10 cellular contexts compared by ENCODE assay signal in genomic region chr20:44477151-44477550, GRCh38. TPM values are rescaled to one million over a fixed set of nuclear protein-coding genes. Genes with fewer than 3 reads are reported as not detected.
DNase-seq lines count a peak whose midpoint lies in the region; ATAC-seq, FAIRE-seq and TF ChIP-seq lines count a peak whose summit lies in the region.
"Had no signal": no experiment of that assay in that cellular context is flagged by ENCODE, and none has a peak within 500 bp of the region (broad histone marks: within the 10 kb centered on the region; RNA-seq: fewer than 3 reads in every experiment).

No MANE protein-coding gene starts in this region.

- TF ChIP-seq CTCF in A549 (IDR thresholded peaks at IDR 0.05) = no peak
- no peak for TF ChIP-seq CTCF in H9 (conservative IDR thresholded peaks at IDR 0.05)

- no peak overlapping the region for H3K27ac Mint-ChIP-seq in H9
- no peak overlapping the region for H3K27ac Mint-ChIP-seq in activated naive CD8-positive, alpha-beta T cell treated with anti-CD3 and anti-CD28 coated beads, Interleukin-2, amount 10 ng/mL, durations not matched to agents 7 days and 5 days
- H3K27ac Mint-ChIP-seq in naive thymus-derived CD4-positive, alpha-beta T cell = peak overlapping the region in 7 of 9 donors; percentile 3 to 97 (median 90)

- peaks cover 0 to 24% (median 8%) of the 10 kb centered on the region in 3 experiments for H3K36me3 ChIP-seq in naive thymus-derived CD4-positive, alpha-beta T cell (ENCODE audit: control insufficient read depth in 2 of 3, insufficient read depth in 3 of 3, low read length in 3 of 3)
- H3K36me3 ChIP-seq in small intestine (ENCODE audit: control insufficient read depth in 2 of 2, insufficient read depth in 2 of 2, low read length in 2 of 2) (no peaks in the 10 kb centered on the region), mesendoderm (ENCODE audit: control insufficient read depth, insufficient read depth, low read length) (no peaks in the 10 kb centered on the region)

- H2BK20ac ChIP-seq in H9 (ENCODE audit: low read depth, low read length, poor library complexity, severe bottlenecking) = no peak overlapping the region

- H3K4me1 ChIP-seq in A549 = peaks cover 12% of the 10 kb centered on the region; the same call in 2 of the 3 replicates
- H3K4me1 ChIP-seq in H9 (ENCODE audit: insufficient read depth, low read length) = peaks cover 3% of the 10 kb centered on the region; the same call in 1 of the 2 replicates
- peaks cover 12 to 17% of the 10 kb centered on the region in 2 donors for H3K4me1 ChIP-seq in naive thymus-derived CD4-positive, alpha-beta T cell (ENCODE audit: control insufficient read depth in 2 of 2, insufficient read depth in 2 of 2, low read length in 2 of 2)
- no peaks in the 10 kb centered on the region for H3K4me1 ChIP-seq in small intestine (ENCODE audit: control insufficient read depth in 2 of 2, insufficient read depth in 1 of 2, low read depth in 1 of 2, low read length in 1 of 2)
- no peaks in the 10 kb centered on the region for H3K4me1 ChIP-seq in mesendoderm (ENCODE audit: control insufficient read depth, low read depth, low read length)

- H3K18ac ChIP-seq in H9 (ENCODE audit: insufficient read length, low read depth, low read length) (no peak overlapping the region), mesendoderm (ENCODE audit: low read length) (no peak overlapping the region)

- no peak overlapping the region for H3K23ac ChIP-seq in H9 (ENCODE audit: insufficient read length, low read depth, low read length)
- H3K23ac ChIP-seq in mesendoderm (ENCODE audit: low read length) = no peak overlapping the region

- peak overlapping the region; percentile 92; the same call in 1 of the 3 replicates for H3K4me3 ChIP-seq in A549
- H3K4me3 ChIP-seq in naive thymus-derived CD4-positive, alpha-beta T cell (ENCODE audit: low read length) = no peak overlapping the region
- no peak overlapping the region for H3K4me3 ChIP-seq in small intestine (ENCODE audit: low read depth in 1 of 2, low read length in 2 of 2)
- no peak overlapping the region for H3K4me3 ChIP-seq in mesendoderm (ENCODE audit: low read length)
- H3K4me3 ChIP-seq: lung had no signal

- H3K27ac ChIP-seq in A549 = no peak overlapping the region
- H3K27ac ChIP-seq in H9 (ENCODE audit: insufficient read length, low read depth, low read length) = no peak overlapping the region
- H3K27ac ChIP-seq in naive thymus-derived CD4-positive, alpha-beta T cell (ENCODE audit: low read depth, low read length) = peak overlapping the region; percentile 45
- no peak overlapping the region for H3K27ac ChIP-seq in small intestine (ENCODE audit: low read depth in 1 of 2, low read length in 1 of 2)
- no peak overlapping the region for H3K27ac ChIP-seq in mesendoderm (ENCODE audit: low read depth, low read length)

- no peaks in the 10 kb centered on the region for H3K9me3 Mint-ChIP-seq in H9
- H3K9me3 Mint-ChIP-seq in activated naive CD8-positive, alpha-beta T cell treated with anti-CD3 and anti-CD28 coated beads, Interleukin-2, amount 10 ng/mL, durations not matched to agents 7 days and 5 days = no peaks in the 10 kb centered on the region
- H3K9me3 Mint-ChIP-seq in naive thymus-derived CD4-positive, alpha-beta T cell = no peaks in the 10 kb centered on the region

- H2BK15ac ChIP-seq in H9 (ENCODE audit: low read depth, low read length) (no peak overlapping the region), mesendoderm (replicated peaks; ENCODE audit: low read depth) (no peak overlapping the region)

- H3K14ac ChIP-seq in H9 (ENCODE audit: insufficient read depth, low read length) = no peak overlapping the region

- H3K9me3 ChIP-seq in A549 (no peaks in the 10 kb centered on the region), H9 (ENCODE audit: control insufficient read depth, low read depth, low read length) (no peaks in the 10 kb centered on the region), small intestine (ENCODE audit: control insufficient read depth, low read depth) (no peaks in the 10 kb centered on the region)
- H3K9me3 ChIP-seq in naive thymus-derived CD4-positive, alpha-beta T cell (ENCODE audit: control insufficient read depth in 2 of 3, low read length in 3 of 3) = no peaks in the 10 kb centered on the region

- H2AFZ ChIP-seq in H9 (ENCODE audit: low read length) = no peak overlapping the region

- H2BK120ac ChIP-seq in H9 (ENCODE audit: low read depth, low read length, poor library complexity, severe bottlenecking) (no peak overlapping the region), mesendoderm (ENCODE audit: low read depth, low read length) (no peak overlapping the region)

- H3K4me2 ChIP-seq in A549 (peak overlapping the region; percentile 74), H9 (ENCODE audit: insufficient read depth, insufficient read length, low read length) (no peak overlapping the region), mesendoderm (ENCODE audit: low read length) (no peak overlapping the region)

- ATAC-seq in A549 (no peak), HG03045 (IDR thresholded peaks at IDR 0.05; ENCODE audit: unreplicated experiment) (no peak)
- no peak for ATAC-seq in activated naive CD8-positive, alpha-beta T cell treated with anti-CD3 and anti-CD28 coated beads, Interleukin-2, amount 10 ng/mL, durations not matched to agents 7 days and 5 days (ENCODE audit: low read depth)
- ATAC-seq in naive thymus-derived CD4-positive, alpha-beta T cell = no peak

- no peak overlapping the region for H2BK12ac ChIP-seq in H9 (ENCODE audit: insufficient read length, low read depth, low read length)

- H3K56ac ChIP-seq in H9 (ENCODE audit: insufficient read length, low read depth, low read length) = no peak overlapping the region
- no peak overlapping the region for H3K56ac ChIP-seq in mesendoderm (ENCODE audit: low read length)

- TF ChIP-seq EP300 in A549 (IDR thresholded peaks at IDR 0.05) = no peak

- peaks cover 16 to 18% of the 10 kb centered on the region in 2 experiments for H3K4me1 Mint-ChIP-seq in H9
- H3K4me1 Mint-ChIP-seq in activated naive CD8-positive, alpha-beta T cell treated with anti-CD3 and anti-CD28 coated beads, Interleukin-2, amount 10 ng/mL, durations not matched to agents 7 days and 5 days = peaks cover 24% of the 10 kb centered on the region
- H3K4me1 Mint-ChIP-seq in naive thymus-derived CD4-positive, alpha-beta T cell = peaks cover 17 to 51% (median 31%) of the 10 kb centered on the region in 7 donors

- CTCF ChIA-PET in A549 (lab: Yijun Ruan, JAX) = interaction anchor here (1.0 to 2.8 kb wide), 7 partner anchors 16 to 133 kb away, joined by 3 to 22 read pairs (median 5); no protein-coding TSS in a partner anchor
- CTCF ChIA-PET in naive thymus-derived CD4-positive, alpha-beta T cell (lab: Charles Lee) = interaction anchor here (0.7 kb wide), 1 partner anchor 753 kb away, joined by 5 read pairs; no protein-coding TSS in a partner anchor

- H4K20me1 ChIP-seq in H9 (ENCODE audit: control insufficient read depth, insufficient read depth, insufficient read length) = no peaks in the 10 kb centered on the region

- 79% methylated on average over 3 of the region's 3 CpGs for WGBS in A549 (ENCODE audit: missing lambda C conversion rate)
- WGBS in H9 (ENCODE audit: extremely low coverage, insufficient read length, low lambda C conversion rate) = no CpG with 5 or more reads among the region's 3 CpGs
- WGBS in small intestine, 3 donors = 83 to 95% (median 86%) methylated on average over 3 of the region's 3 CpGs
- WGBS in mesendoderm (ENCODE audit: extremely low coverage, insufficient coverage, low lambda C conversion rate) = no CpG with 5 or more reads among the region's 3 CpGs

- no peaks in the 10 kb centered on the region for H3K23me2 ChIP-seq in H9 (ENCODE audit: insufficient read length, low read depth, low read length, poor library complexity, severe bottlenecking)

- no peaks in the 10 kb centered on the region for H3K79me2 ChIP-seq in H9 (ENCODE audit: insufficient read depth, low read length)
- H3K79me2 ChIP-seq in mesendoderm (ENCODE audit: control insufficient read depth, insufficient read depth, low read length) = peaks cover 1% of the 10 kb centered on the region

- H4K5ac ChIP-seq in H9 (ENCODE audit: insufficient read length, low read depth, low read length) (no peak overlapping the region), mesendoderm (ENCODE audit: low read length) (no peak overlapping the region)

- POLR2A ChIA-PET in A549 (lab: Yijun Ruan, JAX) = no interaction called here
- POLR2A ChIA-PET in activated naive CD8-positive, alpha-beta T cell treated with anti-CD3 and anti-CD28 coated beads, Interleukin-2, amount 10 ng/mL, durations not matched to agents 7 days and 5 days (lab: Charles Lee) = no interaction called here
- POLR2A ChIA-PET in naive thymus-derived CD4-positive, alpha-beta T cell (lab: Charles Lee) = interaction anchor here (0.6 to 1.3 kb wide), 2 partner anchors 44 to 265 kb away, joined by 4 to 5 read pairs; partner anchors contain the start of gene SERINC3

- no peak overlapping the region for H4K91ac ChIP-seq in H9 (ENCODE audit: insufficient read length, low read depth, low read length)

- H4K8ac ChIP-seq in H9 (replicated peaks; ENCODE audit: insufficient read length, low read depth, low read length) = no peak overlapping the region
- H4K8ac ChIP-seq in mesendoderm (ENCODE audit: low read depth, low read length) = no peak overlapping the region

- TF ChIP-seq POLR2A in A549 (IDR thresholded peaks at IDR 0.05; ENCODE audit: low read length) = no peak

- H3K36me3 Mint-ChIP-seq in H9 (ENCODE audit: insufficient read depth in 1 of 3, low read depth in 3 of 3) = peaks cover 7 to 21% (median 19%) of the 10 kb centered on the region in 3 experiments; a peak in 6 of 7 replicates
- H3K36me3 Mint-ChIP-seq in activated naive CD8-positive, alpha-beta T cell treated with anti-CD3 and anti-CD28 coated beads, Interleukin-2, amount 10 ng/mL, durations not matched to agents 7 days and 5 days = peaks cover 7% of the 10 kb centered on the region
- H3K36me3 Mint-ChIP-seq in naive thymus-derived CD4-positive, alpha-beta T cell = peaks cover 2 to 16% (median 10%) of the 10 kb centered on the region in 5 donors

- FAIRE-seq in A549 (lab: Jason Lieb, UNC) (no peak), small intestine (lab: Jason Lieb, UNC) (no peak)

- H3K79me1 ChIP-seq in H9 (ENCODE audit: insufficient read depth, low read depth, low read length, poor library complexity, severe bottlenecking) (no peaks in the 10 kb centered on the region), mesendoderm (ENCODE audit: low read length) (peaks cover 4% of the 10 kb centered on the region)

- H3K27me3 ChIP-seq in H9 (ENCODE audit: insufficient read depth, low read length) (no peaks in the 10 kb centered on the region), small intestine (ENCODE audit: control insufficient read depth in 2 of 2, insufficient read depth in 2 of 2, low read length in 2 of 2) (no peaks in the 10 kb centered on the region), mesendoderm (ENCODE audit: insufficient read depth, low read length, poor library complexity) (no peaks in the 10 kb centered on the region)
- no peaks in the 10 kb centered on the region for H3K27me3 ChIP-seq in naive thymus-derived CD4-positive, alpha-beta T cell (ENCODE audit: control insufficient read depth in 2 of 2, insufficient read depth in 2 of 2, low read length in 2 of 2)

- intact Hi-C loops in naive thymus-derived CD4-positive, alpha-beta T cell (cut with micrococcal nuclease) = loop anchor here (5.0 kb wide), 5 partner anchors 90 to 400 kb away; partner anchors contain the start of gene FITM2 (in 1 of the 2)

- H2AK5ac ChIP-seq in H9 (ENCODE audit: insufficient read length, low read length) (no peak overlapping the region), mesendoderm (ENCODE audit: low read length) (no peak overlapping the region)

- H3K27me3 Mint-ChIP-seq in H9 (ENCODE audit: low read depth) = peaks cover 5% of the 10 kb centered on the region
- H3K27me3 Mint-ChIP-seq in activated naive CD8-positive, alpha-beta T cell treated with anti-CD3 and anti-CD28 coated beads, Interleukin-2, amount 10 ng/mL, durations not matched to agents 7 days and 5 days = peaks cover 3% of the 10 kb centered on the region
- no peaks in the 10 kb centered on the region for H3K27me3 Mint-ChIP-seq in naive thymus-derived CD4-positive, alpha-beta T cell

- H3T11ph ChIP-seq in H9 (ENCODE audit: low read length) = no peak overlapping the region

- H3K4me3 Mint-ChIP-seq in H9 = peak overlapping the region; percentile 25 to 95; a peak in 4 of 5 replicates
- H3K4me3 Mint-ChIP-seq in activated naive CD8-positive, alpha-beta T cell treated with anti-CD3 and anti-CD28 coated beads, Interleukin-2, amount 10 ng/mL, durations not matched to agents 7 days and 5 days = peak overlapping the region; percentile 9
- H3K4me3 Mint-ChIP-seq in naive thymus-derived CD4-positive, alpha-beta T cell = peak overlapping the region in 8 of 10 donors; percentile 37 to 96 (median 87)

- H3K9ac ChIP-seq in H9 (ENCODE audit: extremely low read depth, insufficient read length, low read length) (no peak overlapping the region), mesendoderm (ENCODE audit: low read length) (no peak overlapping the region)

- TF ChIP-seq RAD21 in A549 (conservative IDR thresholded peaks at IDR 0.05 in 1 of 2, IDR thresholded peaks at IDR 0.05 in 1 of 2) = no peak

- H2BK5ac ChIP-seq in H9 (ENCODE audit: insufficient read length, low read length) (no peak overlapping the region), mesendoderm (ENCODE audit: low read length) (no peak overlapping the region)

- no peak overlapping the region for H3K4ac ChIP-seq in H9 (ENCODE audit: low read depth, low read length)
- H3K4ac ChIP-seq in mesendoderm (ENCODE audit: low read depth, low read length) = no peak overlapping the region

- no peak for DNase-seq in A549 (ENCODE audit: low read depth in 1 of 2, low spot score in 1 of 2)
- no peak for DNase-seq in H9
- DNase-seq in activated naive CD8-positive, alpha-beta T cell treated with anti-CD3 and anti-CD28 coated beads, Interleukin-2, amount 10 ng/mL, durations not matched to agents 7 days and 5 days = no peak
- DNase-seq in naive thymus-derived CD4-positive, alpha-beta T cell = no peak
- no peak for DNase-seq in small intestine
- no peak for DNase-seq in Kasumi-1 (lab: John Stamatoyannopoulos, UW)
- no peak for DNase-seq in mesendoderm
- DNase-seq: C1 segment of cervical spinal cord had no signal

RNA-seq across cellular contexts. Expression of gene TTPAL, which starts 1.5 kb away (rescaled TPM):
- 9.2 and 11.0 TPM in 2 replicates for polyA plus RNA-seq in A549 (2011; rRNA removed)
- 4.6 and 6.0 TPM in 2 replicates for polyA plus RNA-seq in A549 (2012; cell fraction: cytosol; rRNA removed)
- 8.5 and 9.9 TPM in 2 replicates for polyA plus RNA-seq in A549 (2012; cell fraction: nucleus; rRNA removed)
- 9.1 to 9.3 TPM (median 9.3 TPM) in 3 replicates for polyA plus RNA-seq in A549 (2017; fragmentation: RNase III; extraction: RNeasy Plus Mini Kit Qiagen cat#74134 plus additional on column Dnase treatment)
- polyA minus RNA-seq in A549 (2011; rRNA and poly(A)+ RNA removed) = 18.8 and 20.5 TPM in 2 replicates
- 19.5 and 21.1 TPM in 2 replicates for total RNA-seq in H9 (2021)
- total RNA-seq in activated naive CD8-positive, alpha-beta T cell treated with anti-CD3 and anti-CD28 coated beads, Interleukin-2, amount 10 ng/mL, durations not matched to agents 7 days and 5 days = 10 to 100 TPM; 16.4 to 16.9 TPM
- 10 to 100 TPM; 12.0 to 20.7 (median 17.0) TPM for total RNA-seq in naive thymus-derived CD4-positive, alpha-beta T cell
- 10 to 100 TPM in 1 of 2 donors, 1 to 10 TPM in 1; 8.8 to 14.2 TPM for polyA plus RNA-seq in naive thymus-derived CD4-positive, alpha-beta T cell
- polyA plus RNA-seq in small intestine = 1 to 10 TPM; 1.8 to 4.7 (median 2.4) TPM
- polyA plus RNA-seq in mesendoderm (2013, experiment 1 of 2) = 9.7 TPM
- polyA plus RNA-seq in mesendoderm (2013, experiment 2 of 2) = 9.1 TPM

RNA-seq across cellular contexts. Expression of gene SERINC3, which starts 44.7 kb away (rescaled TPM):
- polyA plus RNA-seq in A549 (2011; rRNA removed) (159 and 173 TPM in 2 replicates), A549 (2017; fragmentation: RNase III; extraction: RNeasy Plus Mini Kit Qiagen cat#74134 plus additional on column Dnase treatment) (57.4 to 65.0 TPM (median 62.9 TPM) in 3 replicates), small intestine (10 to 100 TPM; 13.2 to 64.8 (median 14.3) TPM)
- polyA plus RNA-seq in A549 (2012; cell fraction: cytosol; rRNA removed) = 64.4 and 79.5 TPM in 2 replicates
- polyA plus RNA-seq in A549 (2012; cell fraction: nucleus; rRNA removed) = 63.6 and 65.8 TPM in 2 replicates
- 246 and 308 TPM in 2 replicates for polyA minus RNA-seq in A549 (2011; rRNA and poly(A)+ RNA removed)
- 39.9 and 41.5 TPM in 2 replicates for total RNA-seq in H9 (2021)
- total RNA-seq in activated naive CD8-positive, alpha-beta T cell treated with anti-CD3 and anti-CD28 coated beads, Interleukin-2, amount 10 ng/mL, durations not matched to agents 7 days and 5 days = 10 to 100 TPM; 71.5 to 72.7 TPM
- total RNA-seq in naive thymus-derived CD4-positive, alpha-beta T cell = 10 to 100 TPM; 59.7 to 85.3 (median 78.9) TPM
- polyA plus RNA-seq in naive thymus-derived CD4-positive, alpha-beta T cell = 100 to 1,000 TPM; 188 to 199 TPM
- polyA plus RNA-seq in mesendoderm (2013, experiment 1 of 2) = 66.1 TPM
- polyA plus RNA-seq in mesendoderm (2013, experiment 2 of 2) = 66.8 TPM

Comparison
In these comparisons a context has a peak if more than half of its experiments do, and no peak if none do; other contexts are left out.
1. H3K27ac Mint-ChIP-seq: peak in naive thymus-derived CD4-positive, alpha-beta T cell (7 of 9); none in H9 (0 of 3) and activated naive CD8-positive, alpha-beta T cell treated with anti-CD3 and anti-CD28 coated beads, Interleukin-2, amount 10 ng/mL, durations not matched to agents 7 days and 5 days (single experiment).
2. H3K4me3 Mint-ChIP-seq: peak in every context shown above with its lines; median percentile 87 in naive thymus-derived CD4-positive, alpha-beta T cell; 60 in H9; 9 in activated naive CD8-positive, alpha-beta T cell treated with anti-CD3 and anti-CD28 coated beads, Interleukin-2, amount 10 ng/mL, durations not matched to agents 7 days and 5 days.